ENCODE assay signal across 14 cellular contexts in genomic region chrX:133639726-133640125, GRCh38.
"Had no signal": no experiment of that assay in that cellular context is flagged by ENCODE, and none has a peak within 500 bp of the region (broad histone marks: within the 10 kb centered on the region; RNA-seq: fewer than 3 reads in every experiment).

No MANE protein-coding gene starts in this region.

- DNase-seq: activated CD8-positive, alpha-beta memory T cell treated with anti-CD3 and anti-CD28 coated beads, Interleukin-2, amount 50 U/mL, for 4 hours; activated CD8-positive, alpha-beta T cell treated with anti-CD3 and anti-CD28 coated beads for 36 hours; activated gamma-delta T cell treated with Interleukin-2 at 50 U/mL for 16 hours; activated naive CD8-positive, alpha-beta T cell treated with anti-CD3 and anti-CD28 coated beads, Interleukin-2, amount 10 ng/mL, durations not matched to agents 7 days and 5 days; activated T-cell treated with anti-CD3 and anti-CD28 coated beads, Interleukin-2, amount 50 U/mL, for 72 hours; anterior cingulate cortex; esophagus squamous epithelium; foreskin fibroblast; head of caudate nucleus; kidney glomerular epithelial cell; naive B cell; stimulated activated CD4-positive, alpha-beta T cell treated with anti-CD3 and anti-CD28 coated beads, Interleukin-12 subunit alpha, Interleukin-12 subunit beta, amount 100 ng/mL, for 4 hours; stimulated activated naive CD4-positive, alpha-beta T cell had no signal

- H3K36me3 ChIP-seq: esophagus squamous epithelium had no signal

- H3K27ac ChIP-seq: esophagus squamous epithelium had no signal

- H3K27ac Mint-ChIP-seq: activated CD8-positive, alpha-beta T cell treated with anti-CD3 and anti-CD28 coated beads for 36 hours; activated naive CD8-positive, alpha-beta T cell treated with anti-CD3 and anti-CD28 coated beads, Interleukin-2, amount 10 ng/mL, durations not matched to agents 7 days and 5 days; activated T-cell treated with anti-CD3 and anti-CD28 coated beads, Interleukin-2, amount 50 U/mL, for 72 hours had no signal

- H3K4me1 Mint-ChIP-seq: activated naive CD8-positive, alpha-beta T cell treated with anti-CD3 and anti-CD28 coated beads, Interleukin-2, amount 10 ng/mL, durations not matched to agents 7 days and 5 days; naive B cell had no signal

- H3K27me3 Mint-ChIP-seq: activated CD8-positive, alpha-beta T cell treated with anti-CD3 and anti-CD28 coated beads for 36 hours; activated naive CD8-positive, alpha-beta T cell treated with anti-CD3 and anti-CD28 coated beads, Interleukin-2, amount 10 ng/mL, durations not matched to agents 7 days and 5 days; naive B cell had no signal

- H3K36me3 Mint-ChIP-seq: activated naive CD8-positive, alpha-beta T cell treated with anti-CD3 and anti-CD28 coated beads, Interleukin-2, amount 10 ng/mL, durations not matched to agents 7 days and 5 days; naive B cell had no signal

- ATAC-seq: activated CD8-positive, alpha-beta T cell treated with anti-CD3 and anti-CD28 coated beads for 36 hours; activated T-cell treated with anti-CD3 and anti-CD28 coated beads, Interleukin-2, amount 50 U/mL, for 72 hours; sciatic nerve had no signal

- H3K4me1 ChIP-seq: esophagus squamous epithelium had no signal

- H3K4me3 Mint-ChIP-seq: activated CD8-positive, alpha-beta T cell treated with anti-CD3 and anti-CD28 coated beads for 36 hours; activated naive CD8-positive, alpha-beta T cell treated with anti-CD3 and anti-CD28 coated beads, Interleukin-2, amount 10 ng/mL, durations not matched to agents 7 days and 5 days; activated T-cell treated with anti-CD3 and anti-CD28 coated beads, Interleukin-2, amount 50 U/mL, for 72 hours; naive B cell had no signal

- H3K27me3 ChIP-seq: esophagus squamous epithelium had no signal

- H3K9me3 Mint-ChIP-seq: activated CD8-positive, alpha-beta T cell treated with anti-CD3 and anti-CD28 coated beads for 36 hours; activated naive CD8-positive, alpha-beta T cell treated with anti-CD3 and anti-CD28 coated beads, Interleukin-2, amount 10 ng/mL, durations not matched to agents 7 days and 5 days; activated T-cell treated with anti-CD3 and anti-CD28 coated beads, Interleukin-2, amount 50 U/mL, for 72 hours; naive B cell had no signal

- H3K9me3 ChIP-seq: esophagus squamous epithelium had no signal

- H3K4me3 ChIP-seq: esophagus squamous epithelium had no signal
